Comparison of ENCODE assay signal across 13 cellular contexts in genomic region chr7:27158436-27159277, GRCh38. TPM values are rescaled to one million over a fixed set of nuclear protein-coding genes. Genes with fewer than 3 reads are reported as not detected.
A peak's percentile ranks its signal among the peaks of the same experiment; 100 is the strongest.
DNase-seq lines count a peak whose midpoint lies in the region; TF ChIP-seq lines count a peak whose summit lies in the region.
"Had no signal": no experiment of that assay in that cellular context is flagged by ENCODE, and none has a peak within 500 bp of the region (broad histone marks: within the 10 kb centered on the region; RNA-seq: fewer than 3 reads in every experiment).

No MANE protein-coding gene starts in this region.

- POLR2A ChIA-PET in MCF 10A (lab: Yijun Ruan, JAX) = interaction anchor here (0.9 to 1.0 kb wide), 3 partner anchors 9 to 793 kb away, joined by 3 to 5 read pairs (median 3); no protein-coding TSS in a partner anchor

- no peak overlapping the region for H3K4me3 Mint-ChIP-seq in MCF 10A (ENCODE audit: unreplicated experiment)
- H3K4me3 Mint-ChIP-seq in activated T-helper 1 cell treated with anti-CD3 and anti-CD28 coated beads, Interleukin-12 subunit alpha, Interleukin-12 subunit beta, Interleukin-2, Interleukin-4 antibody, amounts not matched to agents 30 ng/mL and 10 ng/mL and 1 ng/mL, durations not matched to agents 14 hours and 24 hours and 36 hours = no peak overlapping the region
- no peak overlapping the region for H3K4me3 Mint-ChIP-seq in glutamatergic neuron (ENCODE audit: unreplicated experiment)

- DNase-seq in breast epithelium (ENCODE audit: low spot score in 2 of 2) (peak in 1 of 2 donors; percentile 52), MCF 10A (ENCODE audit: unreplicated experiment) (no peak), ureter (ENCODE audit: low spot score) (peak; percentile 46), OCI-M2 (lab: John Stamatoyannopoulos, UW; ENCODE audit: unreplicated experiment) (no peak), glutamatergic neuron (no peak), NCI-H1694 (lab: John Stamatoyannopoulos, UW) (no peak)
- no peak for DNase-seq in activated T-helper 1 cell treated with anti-CD3 and anti-CD28 coated beads, Interleukin-12 subunit alpha, Interleukin-12 subunit beta, Interleukin-2, Interleukin-4 antibody, amounts not matched to agents 30 ng/mL and 10 ng/mL and 1 ng/mL, durations not matched to agents 14 hours and 24 hours and 36 hours (ENCODE audit: low spot score)
- DNase-seq: GM23248, NCI-H226, substantia nigra had no signal

- no peaks in the 10 kb centered on the region for H3K27me3 Mint-ChIP-seq in MCF 10A (ENCODE audit: insufficient read depth, unreplicated experiment)
- peaks cover 83% of the 10 kb centered on the region for H3K27me3 Mint-ChIP-seq in activated T-helper 1 cell treated with anti-CD3 and anti-CD28 coated beads, Interleukin-12 subunit alpha, Interleukin-12 subunit beta, Interleukin-2, Interleukin-4 antibody, amounts not matched to agents 30 ng/mL and 10 ng/mL and 1 ng/mL, durations not matched to agents 14 hours and 24 hours and 36 hours (ENCODE audit: insufficient read depth)
- peaks cover 50% of the 10 kb centered on the region for H3K27me3 Mint-ChIP-seq in glutamatergic neuron (ENCODE audit: unreplicated experiment)

- H3K4me1 Mint-ChIP-seq in MCF 10A (ENCODE audit: insufficient read depth, unreplicated experiment) (peaks cover 12% of the 10 kb centered on the region), glutamatergic neuron (ENCODE audit: low read depth, unreplicated experiment) (peaks cover 2% of the 10 kb centered on the region)
- peaks cover 17% of the 10 kb centered on the region for H3K4me1 Mint-ChIP-seq in activated T-helper 1 cell treated with anti-CD3 and anti-CD28 coated beads, Interleukin-12 subunit alpha, Interleukin-12 subunit beta, Interleukin-2, Interleukin-4 antibody, amounts not matched to agents 30 ng/mL and 10 ng/mL and 1 ng/mL, durations not matched to agents 14 hours and 24 hours and 36 hours (ENCODE audit: low read depth)

- H3K4me3 ChIP-seq in breast epithelium (peak overlapping the region in 2 of 3 donors; percentile 65 to 93), mucosa of rectum (ENCODE audit: low read length in 2 of 2) (peak overlapping the region; percentile 80 to 82)
- H3K4me3 ChIP-seq: ascending aorta, BLaER1, GM23248 had no signal

- H3K36me3 Mint-ChIP-seq in MCF 10A (ENCODE audit: insufficient read depth, unreplicated experiment) (peaks cover 7% of the 10 kb centered on the region), glutamatergic neuron (ENCODE audit: unreplicated experiment) (peaks cover 14% of the 10 kb centered on the region)
- H3K36me3 Mint-ChIP-seq in activated T-helper 1 cell treated with anti-CD3 and anti-CD28 coated beads, Interleukin-12 subunit alpha, Interleukin-12 subunit beta, Interleukin-2, Interleukin-4 antibody, amounts not matched to agents 30 ng/mL and 10 ng/mL and 1 ng/mL, durations not matched to agents 14 hours and 24 hours and 36 hours (ENCODE audit: low read depth) = no peaks in the 10 kb centered on the region

- CTCF ChIA-PET in MCF 10A (lab: Yijun Ruan, JAX) = interaction anchor here (0.6 to 3.2 kb wide), 7 partner anchors 8 to 825 kb away, joined by 3 to 21 read pairs (median 4); no protein-coding TSS in a partner anchor

- no peak for TF ChIP-seq CTCF in breast epithelium (IDR thresholded peaks at IDR 0.05)
- no peak for TF ChIP-seq CTCF in MCF 10A (IDR thresholded peaks at IDR 0.05; ENCODE audit: unreplicated experiment)
- TF ChIP-seq CTCF in glutamatergic neuron (IDR thresholded peaks at IDR 0.05; ENCODE audit: partially characterized antibody, unreplicated experiment) = no peak

- H3K4me1 ChIP-seq in breast epithelium (peaks cover 3 to 5% of the 10 kb centered on the region in 2 donors), mucosa of rectum (ENCODE audit: control insufficient read depth in 2 of 2, insufficient read depth in 2 of 2, low read length in 2 of 2) (peaks cover 32 to 40% of the 10 kb centered on the region in 2 donors)

- H3K27ac ChIP-seq in breast epithelium = peak overlapping the region; percentile 91 to 96
- H3K27ac ChIP-seq in mucosa of rectum (ENCODE audit: low read depth in 2 of 2, low read length in 2 of 2) = peak overlapping the region; percentile 92 to 99
- H3K27ac ChIP-seq: ascending aorta, BLaER1, GM23248 had no signal

- H3K27me3 ChIP-seq in breast epithelium = peaks cover 3 to 29% of the 10 kb centered on the region in 2 donors
- peaks cover 0 to 9% of the 10 kb centered on the region in 2 donors for H3K27me3 ChIP-seq in mucosa of rectum (ENCODE audit: control insufficient read depth in 2 of 2, insufficient read depth in 2 of 2, low read length in 2 of 2)
- H3K27me3 ChIP-seq: ascending aorta had no signal

- BruUV-seq in MCF 10A (replicated peaks; lab: Mats Ljungman, UMichigan) = no TSS peak

- intact Hi-C loops in breast epithelium (cut with DNase I; ENCODE audit: low total_unique reads) (loop anchor here (10.0 kb wide), 1 partner anchor 954 kb away; the partner anchor contains the start of genes CBX3 and HNRNPA2B1), MCF 10A (cut with micrococcal nuclease) (no loop called here)
- intact Hi-C loops in activated T-helper 1 cell treated with anti-CD3 and anti-CD28 coated beads, Interleukin-12 subunit alpha, Interleukin-12 subunit beta, Interleukin-2, Interleukin-4 antibody, amounts not matched to agents 30 ng/mL and 10 ng/mL and 1 ng/mL, durations not matched to agents 14 hours and 24 hours and 36 hours (cut with micrococcal nuclease) = loop anchor here (2.0 kb wide), 1 partner anchor 26 kb away; the partner anchor contains the start of gene HOXA11

- H3K9ac ChIP-seq in mucosa of rectum (ENCODE audit: low read depth in 1 of 2, low read length in 2 of 2) = peak overlapping the region; percentile 81 to 84
- H3K9ac ChIP-seq: BLaER1, GM23248 had no signal

- TF ChIP-seq POLR2A in breast epithelium (IDR thresholded peaks at IDR 0.05) = no peak

- H3K9me3 ChIP-seq in breast epithelium (no peaks in the 10 kb centered on the region), mucosa of rectum (ENCODE audit: control insufficient read depth in 2 of 2, low read length in 2 of 2) (no peaks in the 10 kb centered on the region)
- H3K9me3 ChIP-seq: ascending aorta had no signal

- H3K27ac Mint-ChIP-seq in MCF 10A (ENCODE audit: low read depth, unreplicated experiment) (no peak overlapping the region), glutamatergic neuron (ENCODE audit: unreplicated experiment) (no peak overlapping the region)
- H3K27ac Mint-ChIP-seq in activated T-helper 1 cell treated with anti-CD3 and anti-CD28 coated beads, Interleukin-12 subunit alpha, Interleukin-12 subunit beta, Interleukin-2, Interleukin-4 antibody, amounts not matched to agents 30 ng/mL and 10 ng/mL and 1 ng/mL, durations not matched to agents 14 hours and 24 hours and 36 hours = peak overlapping the region; percentile 61

- H3K9me3 Mint-ChIP-seq in MCF 10A (ENCODE audit: unreplicated experiment) (no peaks in the 10 kb centered on the region), glutamatergic neuron (ENCODE audit: unreplicated experiment) (peaks cover 19% of the 10 kb centered on the region)
- no peaks in the 10 kb centered on the region for H3K9me3 Mint-ChIP-seq in activated T-helper 1 cell treated with anti-CD3 and anti-CD28 coated beads, Interleukin-12 subunit alpha, Interleukin-12 subunit beta, Interleukin-2, Interleukin-4 antibody, amounts not matched to agents 30 ng/mL and 10 ng/mL and 1 ng/mL, durations not matched to agents 14 hours and 24 hours and 36 hours

- H3K36me3 ChIP-seq in breast epithelium = no peaks in the 10 kb centered on the region
- H3K36me3 ChIP-seq in mucosa of rectum (ENCODE audit: control insufficient read depth in 2 of 2, insufficient read depth in 2 of 2, low read length in 2 of 2) = no peaks in the 10 kb centered on the region
- H3K36me3 ChIP-seq: ascending aorta, BLaER1 had no signal

RNA-seq across cellular contexts. Expression of gene HOXA7, which starts 2.2 kb away (rescaled TPM):
- 1 to 10 TPM; 4.6 to 8.8 (median 6.2) TPM for total RNA-seq in breast epithelium
- total RNA-seq in MCF 10A (2022) = 0.29 and 0.44 TPM in 2 replicates
- total RNA-seq in activated T-helper 1 cell treated with anti-CD3 and anti-CD28 coated beads, Interleukin-12 subunit alpha, Interleukin-12 subunit beta, Interleukin-2, Interleukin-4 antibody, amounts not matched to agents 30 ng/mL and 10 ng/mL and 1 ng/mL, durations not matched to agents 14 hours and 24 hours and 36 hours = not detected in 2 replicates
- total RNA-seq in ureter = 6.3 TPM
- total RNA-seq in glutamatergic neuron (ENCODE audit: unreplicated experiment) = not detected

RNA-seq across cellular contexts. Expression of gene HOXA3, which starts 6.3 kb away (rescaled TPM):
- total RNA-seq in breast epithelium = 1 to 10 TPM; 4.5 to 6.4 (median 4.6) TPM
- 8.2 and 14.0 TPM in 2 replicates for total RNA-seq in MCF 10A (2022)
- total RNA-seq in activated T-helper 1 cell treated with anti-CD3 and anti-CD28 coated beads, Interleukin-12 subunit alpha, Interleukin-12 subunit beta, Interleukin-2, Interleukin-4 antibody, amounts not matched to agents 30 ng/mL and 10 ng/mL and 1 ng/mL, durations not matched to agents 14 hours and 24 hours and 36 hours = not detected in 2 replicates
- total RNA-seq in ureter = 16.0 TPM
- total RNA-seq in glutamatergic neuron (ENCODE audit: unreplicated experiment) = not detected

RNA-seq across cellular contexts. Expression of gene HOXA9, which starts 6.7 kb away (rescaled TPM):
- total RNA-seq in breast epithelium = 10 to 100 TPM in 1 of 3 donors, 1 to 10 TPM in 2; 7.5 to 18.4 (median 9.0) TPM
- total RNA-seq in MCF 10A (2022) = 6.9 and 7.6 TPM in 2 replicates
- not detected in 2 replicates for total RNA-seq in activated T-helper 1 cell treated with anti-CD3 and anti-CD28 coated beads, Interleukin-12 subunit alpha, Interleukin-12 subunit beta, Interleukin-2, Interleukin-4 antibody, amounts not matched to agents 30 ng/mL and 10 ng/mL and 1 ng/mL, durations not matched to agents 14 hours and 24 hours and 36 hours
- 7.4 TPM for total RNA-seq in ureter
- not detected for total RNA-seq in glutamatergic neuron (ENCODE audit: unreplicated experiment)
- total RNA-seq: ascending aorta had no signal

RNA-seq across cellular contexts. Expression of gene HOXA6, which starts 11.1 kb away (rescaled TPM):
- total RNA-seq in breast epithelium = 10 to 100 TPM in 1 of 3 donors, 1 to 10 TPM in 2; 7.9 to 16.0 (median 9.0) TPM
- total RNA-seq in MCF 10A (2022) = 0.96 and 2.0 TPM in 2 replicates
- total RNA-seq in activated T-helper 1 cell treated with anti-CD3 and anti-CD28 coated beads, Interleukin-12 subunit alpha, Interleukin-12 subunit beta, Interleukin-2, Interleukin-4 antibody, amounts not matched to agents 30 ng/mL and 10 ng/mL and 1 ng/mL, durations not matched to agents 14 hours and 24 hours and 36 hours = not detected in 2 replicates
- 8.5 TPM for total RNA-seq in ureter
- not detected for total RNA-seq in glutamatergic neuron (ENCODE audit: unreplicated experiment)

RNA-seq across cellular contexts. Expression of gene HOXA5, which starts 15.2 kb away (rescaled TPM):
- 10 to 100 TPM; 11.5 to 48.7 (median 22.6) TPM for total RNA-seq in breast epithelium
- total RNA-seq in MCF 10A (2022) = 7.4 and 8.8 TPM in 2 replicates
- total RNA-seq in activated T-helper 1 cell treated with anti-CD3 and anti-CD28 coated beads, Interleukin-12 subunit alpha, Interleukin-12 subunit beta, Interleukin-2, Interleukin-4 antibody, amounts not matched to agents 30 ng/mL and 10 ng/mL and 1 ng/mL, durations not matched to agents 14 hours and 24 hours and 36 hours = not detected in 2 replicates
- total RNA-seq in ureter = 10.4 TPM
- total RNA-seq in glutamatergic neuron (ENCODE audit: unreplicated experiment) = not detected
